ENCODE assay signal across 8 cellular contexts in genomic region chr3:44976002-44976815, GRCh38. TPM values are rescaled to one million over a fixed set of nuclear protein-coding genes. Genes with fewer than 3 reads are reported as not detected.
DNase-seq lines count a peak whose midpoint lies in the region; ATAC-seq lines count a peak whose summit lies in the region.

Gene EXOSC7, plus strand, starts transcription at chr3:44976244. Its CDS starts 34 bp downstream, at chr3:44976278.
Gene ZDHHC3, minus strand, starts transcription at chr3:44976174. Its CDS starts 16,738 bp downstream, at chr3:44959436.

- H4K8ac ChIP-seq in neuronal stem cell (ENCODE audit: low read depth, low read length) = no peak within 1 kb of the TSS

- H3K9me3 ChIP-seq in Karpas-422 (ENCODE audit: low read length) (no peaks in the 10 kb centered on the region), neuronal stem cell (replicated peaks in 1 of 2; ENCODE audit: control insufficient read depth in 2 of 2, insufficient read depth in 1 of 2, low read depth in 1 of 2, low read length in 2 of 2) (no peaks in the 10 kb centered on the region), subcutaneous abdominal adipose tissue (ENCODE audit: control insufficient read depth in 5 of 5, low read length in 5 of 5) (no peaks in the 10 kb centered on the region)

- H2AFZ ChIP-seq in Karpas-422 (ENCODE audit: low read length) = peak within 1 kb of the TSS; percentile 79
- peak within 1 kb of the TSS; percentile 98 for H2AFZ ChIP-seq in neuronal stem cell (ENCODE audit: low read length)

- H3K27me3 ChIP-seq in Karpas-422 (ENCODE audit: low read length) (no peaks in the 10 kb centered on the region), neuronal stem cell (ENCODE audit: control insufficient read depth in 3 of 3, insufficient read depth in 3 of 3, low read depth in 1 of 3, low read length in 3 of 3) (no peaks in the 10 kb centered on the region), subcutaneous abdominal adipose tissue (ENCODE audit: control insufficient read depth in 5 of 5, insufficient read depth in 4 of 5, low read length in 5 of 5) (no peaks in the 10 kb centered on the region)

- no peak within 1 kb of the TSS for H2BK15ac ChIP-seq in neuronal stem cell (ENCODE audit: low read length)

- H3K4me2 ChIP-seq in Karpas-422 (ENCODE audit: low read depth, low read length, poor library complexity, severe bottlenecking) = peak within 1 kb of the TSS; percentile 79
- peak within 1 kb of the TSS; percentile 74 for H3K4me2 ChIP-seq in neuronal stem cell (ENCODE audit: insufficient read depth, low read length, poor library complexity, severe bottlenecking)

- H4K91ac ChIP-seq in neuronal stem cell (ENCODE audit: low read depth, low read length, poor library complexity) = no peak within 1 kb of the TSS

- no peaks in the 10 kb centered on the region for H3K9me2 ChIP-seq in Karpas-422 (replicated peaks; ENCODE audit: insufficient read depth, low read length)

- peaks cover 51% of the 10 kb centered on the region for H3K4me1 ChIP-seq in Karpas-422 (ENCODE audit: low read length)
- H3K4me1 ChIP-seq in neuronal stem cell (ENCODE audit: control insufficient read depth in 2 of 2, insufficient read depth in 1 of 2, low read depth in 1 of 2, low read length in 2 of 2) = peaks cover 5 to 10% of the 10 kb centered on the region in 2 donors
- H3K4me1 ChIP-seq in subcutaneous abdominal adipose tissue (ENCODE audit: control insufficient read depth in 5 of 5, insufficient read depth in 5 of 5, low read length in 5 of 5) = peaks cover 5 to 44% (median 39%) of the 10 kb centered on the region in 5 donors

- no CpG with 5 or more reads among the region's 82 CpGs for WGBS in neuronal stem cell (ENCODE audit: extremely low coverage in 2 of 2, insufficient read length in 2 of 2, insufficient replicate concordance in 1 of 2), 2 donors

- H2BK12ac ChIP-seq in neuronal stem cell (ENCODE audit: low read length) = no peak within 1 kb of the TSS

- H2BK5ac ChIP-seq in neuronal stem cell (ENCODE audit: low read length) = peak within 1 kb of the TSS; percentile 57

- H3K4ac ChIP-seq in neuronal stem cell (ENCODE audit: low read length) = no peak within 1 kb of the TSS

- H3K23ac ChIP-seq in neuronal stem cell (ENCODE audit: low read depth, low read length, poor library complexity) = peak within 1 kb of the TSS; percentile 98

- peak within 1 kb of the TSS; percentile 98 for H3K9ac ChIP-seq in Karpas-422 (ENCODE audit: low read length)
- peak within 1 kb of the TSS; percentile 93 for H3K9ac ChIP-seq in neuronal stem cell (ENCODE audit: low read depth, low read length, poor library complexity)
- H3K9ac ChIP-seq in subcutaneous abdominal adipose tissue (ENCODE audit: low read length in 5 of 5) = peak within 1 kb of the TSS; percentile 83 to 97 (median 95)

- peaks cover 9% of the 10 kb centered on the region for H3K79me1 ChIP-seq in neuronal stem cell (ENCODE audit: low read depth, low read length)

- H3K18ac ChIP-seq in neuronal stem cell (ENCODE audit: low read length) = peak within 1 kb of the TSS; percentile 89

- H3K27ac ChIP-seq in Karpas-422 (ENCODE audit: low read length) (peak within 1 kb of the TSS; percentile 64), neuronal stem cell (replicated peaks; ENCODE audit: low read length) (peak within 1 kb of the TSS; percentile 63), subcutaneous abdominal adipose tissue (ENCODE audit: low read depth, low read length) (peak within 1 kb of the TSS; percentile 90)

- H2AK5ac ChIP-seq in neuronal stem cell (ENCODE audit: low read depth, low read length) = peak within 1 kb of the TSS; percentile 76

- peak within 1 kb of the TSS; percentile 35 for H2BK120ac ChIP-seq in neuronal stem cell (ENCODE audit: low read depth, low read length)

- H3K4me3 ChIP-seq in Karpas-422 (ENCODE audit: low read length) (peak within 1 kb of the TSS; percentile 98), neuronal stem cell (ENCODE audit: low read length in 2 of 2) (peak within 1 kb of the TSS; percentile 97 to 98), subcutaneous abdominal adipose tissue (ENCODE audit: low read depth in 1 of 5, low read length in 5 of 5) (peak within 1 kb of the TSS; percentile 94 to 99 (median 95))

- ATAC-seq in GM21825 (IDR thresholded peaks at IDR 0.05; ENCODE audit: unreplicated experiment) = peak; percentile 67

- H3K36me3 ChIP-seq in Karpas-422 (ENCODE audit: insufficient read depth, low read length) = peaks cover 8% of the 10 kb centered on the region; the same call in 1 of the 2 replicates
- peaks cover 3 to 16% of the 10 kb centered on the region in 2 donors for H3K36me3 ChIP-seq in neuronal stem cell (replicated peaks in 1 of 2; ENCODE audit: control insufficient read depth in 2 of 2, insufficient read depth in 2 of 2, low read length in 2 of 2)
- peaks cover 0 to under 1% (median 0%) of the 10 kb centered on the region in 5 donors for H3K36me3 ChIP-seq in subcutaneous abdominal adipose tissue (ENCODE audit: control insufficient read depth in 5 of 5, insufficient read depth in 5 of 5, low read length in 5 of 5)

- peaks cover 8% of the 10 kb centered on the region; the same call in 1 of the 2 replicates for H4K20me1 ChIP-seq in Karpas-422 (ENCODE audit: insufficient read depth, low read depth, low read length)

- peak; percentile 88 for DNase-seq in ELR (ENCODE audit: low read depth)
- DNase-seq in Karpas-422 = peak; percentile 96
- peak; percentile 85 for DNase-seq in SK-MEL-5 (ENCODE audit: low read depth, low spot score)
- peak; percentile 66 to 88 (median 80) for DNase-seq in activated naive CD4-positive, alpha-beta T cell (lab: John Stamatoyannopoulos, UW)
- DNase-seq in foreskin melanocyte = peak; percentile 64
- DNase-seq in neuronal stem cell (ENCODE audit: low spot score) = peak; percentile 88

- in situ Hi-C loops in SK-MEL-5 (cut with HindIII; ENCODE audit: low pct_unique_long_range_greater_than_20kb, low sequenced_read_pairs) = no loop called here

- H3K14ac ChIP-seq in neuronal stem cell (ENCODE audit: low read length) = peak within 1 kb of the TSS; percentile 96

- H3K79me2 ChIP-seq in Karpas-422 (ENCODE audit: low read length) = peaks cover 98% of the 10 kb centered on the region

RNA-seq across cellular contexts. Expression of gene EXOSC7, which starts in this region (rescaled TPM):
- 67.1 and 78.6 TPM in 2 replicates for total RNA-seq in Karpas-422 (2014; rRNA removed; shearing (Covaris generic); ENCODE audit: low replicate concordance)
- 53.7 and 57.8 TPM in 2 replicates for total RNA-seq in SK-MEL-5 (2014; rRNA removed; shearing (Covaris generic))
- 38.7 and 41.2 TPM in 2 replicates for polyA plus RNA-seq in SK-MEL-5 (2015; cell fraction: cytosol; rRNA removed)
- 51.3 and 55.0 TPM in 2 replicates for polyA plus RNA-seq in SK-MEL-5 (2015; cell fraction: nucleus; rRNA removed)
- polyA plus RNA-seq in neuronal stem cell (2013, experiment 1 of 2) = 64.4 TPM
- polyA plus RNA-seq in neuronal stem cell (2013, experiment 2 of 2) = 64.4 TPM

RNA-seq across cellular contexts. Expression of gene ZDHHC3, which starts in this region (rescaled TPM):
- 70.9 and 93.4 TPM in 2 replicates for total RNA-seq in Karpas-422 (2014; rRNA removed; shearing (Covaris generic); ENCODE audit: low replicate concordance)
- 46.2 and 55.0 TPM in 2 replicates for total RNA-seq in SK-MEL-5 (2014; rRNA removed; shearing (Covaris generic))
- 48.1 and 58.2 TPM in 2 replicates for polyA plus RNA-seq in SK-MEL-5 (2015; cell fraction: cytosol; rRNA removed)
- polyA plus RNA-seq in SK-MEL-5 (2015; cell fraction: nucleus; rRNA removed) = 29.2 and 52.1 TPM in 2 replicates
- polyA plus RNA-seq in neuronal stem cell (2013, experiment 1 of 2) = 39.5 TPM
- polyA plus RNA-seq in neuronal stem cell (2013, experiment 2 of 2) = 37.0 TPM

Comparison
In these comparisons a context has a peak if more than half of its experiments do, and no peak if none do; other contexts are left out.
1. Peak in every context shown above with its lines: DNase-seq, ATAC-seq, H3K4me3 ChIP-seq and H3K27ac ChIP-seq.